ENCODE assay signal across 13 cellular contexts in genomic region chr17:2975469-2975958, GRCh38.
DNase-seq lines count a peak whose midpoint lies in the region; ATAC-seq and TF ChIP-seq lines count a peak whose summit lies in the region.
"Had no signal": no experiment of that assay in that cellular context is flagged by ENCODE, and none has a peak within 500 bp of the region (broad histone marks: within the 10 kb centered on the region; RNA-seq: fewer than 3 reads in every experiment).

No MANE protein-coding gene starts in this region.

- no peak overlapping the region for H3K27ac ChIP-seq in upper lobe of right lung
- H3K27ac ChIP-seq in smooth muscle cell (ENCODE audit: low read depth): no peak overlapping the region
- H3K27ac ChIP-seq: KMS-11, neutrophil had no signal

- no peak overlapping the region for H3K4me3 Mint-ChIP-seq in activated CD8-positive, alpha-beta memory T cell treated with anti-CD3 and anti-CD28 coated beads, Interleukin-2, amount 10 ng/mL, durations not matched to agents 7 days and 5 days
- H3K4me3 Mint-ChIP-seq in WTC11: no peak overlapping the region
- H3K4me3 Mint-ChIP-seq: GM23338 had no signal

- H3K36me3 Mint-ChIP-seq in activated CD8-positive, alpha-beta memory T cell treated with anti-CD3 and anti-CD28 coated beads, Interleukin-2, amount 10 ng/mL, durations not matched to agents 7 days and 5 days: no peaks in the 10 kb centered on the region
- H3K36me3 Mint-ChIP-seq in WTC11: peaks cover 22% of the 10 kb centered on the region

- CTCF ChIA-PET in activated CD8-positive, alpha-beta memory T cell treated with anti-CD3 and anti-CD28 coated beads, Interleukin-2, amount 10 ng/mL, durations not matched to agents 7 days and 5 days (lab: Charles Lee): no interaction called here
- CTCF ChIA-PET in WTC11 (lab: Charles Lee): no interaction called here

- H3K9me3 Mint-ChIP-seq in activated CD8-positive, alpha-beta memory T cell treated with anti-CD3 and anti-CD28 coated beads, Interleukin-2, amount 10 ng/mL, durations not matched to agents 7 days and 5 days (ENCODE audit: low read depth): no peaks in the 10 kb centered on the region
- H3K9me3 Mint-ChIP-seq in WTC11: no peaks in the 10 kb centered on the region
- H3K9me3 Mint-ChIP-seq: GM23338 had no signal

- TF ChIP-seq CTCF in WTC11 (IDR thresholded peaks at IDR 0.05) (no peak), upper lobe of right lung (IDR thresholded peaks at IDR 0.05) (no peak), smooth muscle cell (IDR thresholded peaks at IDR 0.05; ENCODE audit: borderline replicate concordance, insufficient read depth, poor library complexity, severe bottlenecking) (no peak)

- H3K27me3 Mint-ChIP-seq in activated CD8-positive, alpha-beta memory T cell treated with anti-CD3 and anti-CD28 coated beads, Interleukin-2, amount 10 ng/mL, durations not matched to agents 7 days and 5 days: no peaks in the 10 kb centered on the region
- no peaks in the 10 kb centered on the region; the same call in 1 of the 2 replicates for H3K27me3 Mint-ChIP-seq in WTC11 (ENCODE audit: low read depth)

- intact Hi-C loops in upper lobe of right lung (cut with DNase I): no loop called here

- H3K4me1 ChIP-seq in upper lobe of right lung (no peaks in the 10 kb centered on the region), smooth muscle cell (ENCODE audit: low read depth) (no peaks in the 10 kb centered on the region)

- H2AFZ ChIP-seq in smooth muscle cell (ENCODE audit: low read depth): no peak overlapping the region
- H2AFZ ChIP-seq: GM23338 had no signal

- H3K4me3 ChIP-seq in upper lobe of right lung (peak overlapping the region; percentile 50), smooth muscle cell (no peak overlapping the region)
- H3K4me3 ChIP-seq: A549, GM12878, GM23338 had no signal

- 89% methylated on average over 8 of the region's 8 CpGs for WGBS in smooth muscle cell (ENCODE audit: low lambda C conversion rate)

- H3K4me1 Mint-ChIP-seq in activated CD8-positive, alpha-beta memory T cell treated with anti-CD3 and anti-CD28 coated beads, Interleukin-2, amount 10 ng/mL, durations not matched to agents 7 days and 5 days: no peaks in the 10 kb centered on the region
- H3K4me1 Mint-ChIP-seq in WTC11: no peaks in the 10 kb centered on the region
- H3K4me1 Mint-ChIP-seq: GM23338 had no signal

- H3K9me3 ChIP-seq in upper lobe of right lung (no peaks in the 10 kb centered on the region), smooth muscle cell (replicated peaks; ENCODE audit: low read depth) (no peaks in the 10 kb centered on the region)
- H3K9me3 ChIP-seq: neutrophil had no signal

- H3K9ac ChIP-seq in smooth muscle cell (ENCODE audit: low read depth): no peak overlapping the region
- H3K9ac ChIP-seq: KMS-11 had no signal

- POLR2A ChIA-PET in WTC11 (lab: Charles Lee): no interaction called here

- H3K27me3 ChIP-seq in upper lobe of right lung: no peaks in the 10 kb centered on the region
- no peaks in the 10 kb centered on the region for H3K27me3 ChIP-seq in smooth muscle cell (ENCODE audit: low read depth)
- H3K27me3 ChIP-seq: neutrophil had no signal

- no peaks in the 10 kb centered on the region for H3F3A ChIP-seq in smooth muscle cell (ENCODE audit: low read depth)

- H3K36me3 ChIP-seq in upper lobe of right lung (no peaks in the 10 kb centered on the region), smooth muscle cell (ENCODE audit: low read depth) (no peaks in the 10 kb centered on the region)

- peak; percentile 21 for DNase-seq in activated CD8-positive, alpha-beta memory T cell treated with anti-CD3 and anti-CD28 coated beads for 24 hours
- no peak for DNase-seq in activated CD8-positive, alpha-beta memory T cell treated with anti-CD3 and anti-CD28 coated beads, Interleukin-2, amount 10 ng/mL, durations not matched to agents 7 days and 5 days
- DNase-seq in WTC11 (ENCODE audit: low spot score) (no peak), left lobe of liver (ENCODE audit: low spot score) (peak; percentile 45), upper lobe of right lung (peak; percentile 59), smooth muscle cell (lab: John Stamatoyannopoulos, UW; ENCODE audit: unreplicated experiment) (no peak), glomerular visceral epithelial cell (ENCODE audit: extremely low spot score) (no peak), COLO668 (lab: John Stamatoyannopoulos, UW; ENCODE audit: unreplicated experiment) (no peak)

- no peaks in the 10 kb centered on the region for H4K20me1 ChIP-seq in smooth muscle cell (ENCODE audit: low read depth)

- H3K4me2 ChIP-seq in smooth muscle cell: no peak overlapping the region
- H3K4me2 ChIP-seq: A549, GM23338, KMS-11 had no signal

- H3K79me2 ChIP-seq in smooth muscle cell (ENCODE audit: low read depth): no peaks in the 10 kb centered on the region

- H3K27ac Mint-ChIP-seq in activated CD8-positive, alpha-beta memory T cell treated with anti-CD3 and anti-CD28 coated beads, Interleukin-2, amount 10 ng/mL, durations not matched to agents 7 days and 5 days: no peak overlapping the region
- peak overlapping the region; percentile 11; the same call in 1 of the 2 replicates for H3K27ac Mint-ChIP-seq in WTC11
- H3K27ac Mint-ChIP-seq: GM23338 had no signal

- no peak for ATAC-seq in activated CD8-positive, alpha-beta memory T cell treated with anti-CD3 and anti-CD28 coated beads, Interleukin-2, amount 10 ng/mL, durations not matched to agents 7 days and 5 days
- no peak for ATAC-seq in WTC11
- peak; percentile 86 for ATAC-seq in left lobe of liver
- ATAC-seq in upper lobe of right lung: peak; percentile 93
- ATAC-seq: A549, GM12878, GM23338 had no signal

TF ChIP-seq in WTC11, 78 proteins besides CTCF, POLR2A, EP300 and RAD21:
- peak; percentile 66 for TF ChIP-seq GABPB1 (CRISPR knock-in tag; IDR thresholded peaks at IDR 0.05)
- TF ChIP-seq GRHL2 (CRISPR knock-in tag; IDR thresholded peaks at IDR 0.05; ENCODE audit: insufficient replicate concordance, severe bottlenecking): no peak

Comparison
In these comparisons a context has a peak if more than half of its experiments do, and no peak if none do; other contexts are left out.
1. DNase-seq: peak in activated CD8-positive, alpha-beta memory T cell treated with anti-CD3 and anti-CD28 coated beads for 24 hours (single experiment), left lobe of liver (single experiment) and upper lobe of right lung (single experiment); none in activated CD8-positive, alpha-beta memory T cell treated with anti-CD3 and anti-CD28 coated beads, Interleukin-2, amount 10 ng/mL, durations not matched to agents 7 days and 5 days (single experiment), WTC11 (single experiment), smooth muscle cell (single experiment), glomerular visceral epithelial cell (single experiment) and COLO668 (single experiment).
2. ATAC-seq: peak in left lobe of liver (single experiment) and upper lobe of right lung (single experiment); none in activated CD8-positive, alpha-beta memory T cell treated with anti-CD3 and anti-CD28 coated beads, Interleukin-2, amount 10 ng/mL, durations not matched to agents 7 days and 5 days (single experiment) and WTC11 (single experiment).